In the genomic region with DNA sequence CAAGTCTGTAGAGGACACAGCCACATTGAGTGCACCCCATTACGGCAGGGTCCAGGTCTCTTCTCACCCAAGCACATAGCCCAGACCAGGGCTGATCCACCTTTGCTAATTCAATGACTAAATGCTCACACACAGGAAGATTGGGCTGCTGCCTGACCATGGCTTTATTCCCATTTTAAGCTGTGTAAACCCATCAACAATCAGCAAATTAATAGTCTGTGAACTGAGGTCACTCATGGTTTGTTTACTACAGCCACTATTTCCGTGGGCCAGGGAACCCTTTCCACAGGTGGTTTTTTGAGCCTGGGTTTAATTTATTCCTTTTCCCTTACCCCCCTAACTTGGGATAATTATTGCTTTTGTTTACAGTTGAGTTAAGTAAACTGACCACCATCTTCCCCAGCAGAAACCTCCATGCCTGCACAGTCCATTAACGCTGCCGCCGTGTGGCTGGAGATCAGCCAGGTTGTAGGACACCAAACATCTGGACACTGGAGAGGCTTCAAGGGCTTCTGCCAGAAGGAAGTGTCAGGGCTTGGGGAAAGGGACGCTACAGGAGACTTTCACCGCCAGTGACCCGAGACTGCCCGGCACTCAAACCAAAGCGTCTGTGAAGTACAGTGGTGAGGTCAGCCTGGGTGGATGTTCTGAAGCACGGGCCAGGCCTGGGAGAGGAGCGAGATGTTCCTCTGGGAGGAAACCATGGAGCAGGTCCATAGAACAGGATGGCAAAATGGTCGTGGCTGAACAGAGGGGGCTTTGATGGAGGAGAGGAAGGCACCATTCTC, we compare ENCODE assay signal across 25 cellular contexts.
A peak's percentile ranks its signal among the peaks of the same experiment; 100 is the strongest.
DNase-seq lines count a peak whose midpoint lies in the region; ATAC-seq and TF ChIP-seq lines count a peak whose summit lies in the region.
"Had no signal": no experiment of that assay in that cellular context is flagged by ENCODE, and none has a peak within 500 bp of the region (broad histone marks: within the 10 kb centered on the region; RNA-seq: fewer than 3 reads in every experiment).

No MANE protein-coding gene starts in this region.

- H3K27ac Mint-ChIP-seq in activated naive CD4-positive, alpha-beta T cell treated with anti-CD3 and anti-CD28 coated beads for 36 hours: no peak overlapping the region
- H3K27ac Mint-ChIP-seq: activated CD4-positive, alpha-beta memory T cell treated with anti-CD3 and anti-CD28 coated beads, Interleukin-2, amount 10 ng/mL, durations not matched to agents 7 days and 5 days; B cell; stimulated activated naive CD8-positive, alpha-beta T cell treated with anti-CD3 and anti-CD28 coated beads, Interleukin-15, Interleukin-2, amounts not matched to agents 100 ng/mL and 50 ng/mL, for 24 hours had no signal

- CTCF ChIA-PET in GM10248 (lab: Yijun Ruan, JAX): interaction anchor here (0.6 kb wide), 1 partner anchor 9 kb away, joined by 3 read pairs; no protein-coding TSS in a partner anchor
- CTCF ChIA-PET in activated naive CD4-positive, alpha-beta T cell treated with anti-CD3 and anti-CD28 coated beads for 36 hours (lab: Charles Lee): interaction anchor here (0.7 to 0.8 kb wide), 2 partner anchors 192 to 645 kb away, joined by 3 read pairs; no protein-coding TSS in a partner anchor

- ATAC-seq in Right ventricle myocardium inferior (peak; percentile 89), mucosa of descending colon (peak; percentile 41), upper lobe of left lung (ENCODE audit: low FRiP score in 2 of 2) (peak; percentile 46 to 52)
- ATAC-seq: left lung had no signal

- no peaks in the 10 kb centered on the region for H3K36me3 Mint-ChIP-seq in activated naive CD4-positive, alpha-beta T cell treated with anti-CD3 and anti-CD28 coated beads for 36 hours (ENCODE audit: low read depth)

- TF ChIP-seq POLR2A in esophagus muscularis mucosa (IDR thresholded peaks at IDR 0.05; ENCODE audit: low read depth) (no peak), upper lobe of left lung (IDR thresholded peaks at IDR 0.05) (no peak)

- H3K36me3 ChIP-seq in right atrium auricular region: no peaks in the 10 kb centered on the region
- no peaks in the 10 kb centered on the region for H3K36me3 ChIP-seq in esophagus muscularis mucosa
- H3K36me3 ChIP-seq in mucosa of descending colon (ENCODE audit: low read depth): no peaks in the 10 kb centered on the region
- H3K36me3 ChIP-seq in upper lobe of left lung: no peaks in the 10 kb centered on the region
- H3K36me3 ChIP-seq in BE2C: no peaks in the 10 kb centered on the region
- H3K36me3 ChIP-seq: breast epithelium, heart right ventricle, left lung had no signal

- H3K9me3 Mint-ChIP-seq in activated naive CD4-positive, alpha-beta T cell treated with anti-CD3 and anti-CD28 coated beads for 36 hours: no peaks in the 10 kb centered on the region

- H3K4me3 Mint-ChIP-seq in activated naive CD4-positive, alpha-beta T cell treated with anti-CD3 and anti-CD28 coated beads for 36 hours: no peak overlapping the region
- H3K4me3 Mint-ChIP-seq: activated CD4-positive, alpha-beta memory T cell treated with anti-CD3 and anti-CD28 coated beads, Interleukin-2, amount 10 ng/mL, durations not matched to agents 7 days and 5 days; B cell; neural crest cell; stimulated activated naive CD8-positive, alpha-beta T cell treated with anti-CD3 and anti-CD28 coated beads, Interleukin-15, Interleukin-2, amounts not matched to agents 100 ng/mL and 50 ng/mL, for 24 hours had no signal

- no peak for TF ChIP-seq CTCF in right atrium auricular region (IDR thresholded peaks at IDR 0.05)
- TF ChIP-seq CTCF in esophagus muscularis mucosa (IDR thresholded peaks at IDR 0.05): no peak
- TF ChIP-seq CTCF in mucosa of descending colon (IDR thresholded peaks at IDR 0.05): no peak
- no peak for TF ChIP-seq CTCF in upper lobe of left lung (IDR thresholded peaks at IDR 0.05)
- TF ChIP-seq CTCF in GM10248 (IDR thresholded peaks at IDR 0.05; ENCODE audit: control extremely low read depth, extremely low read depth, low read depth, missing control alignments): no peak
- TF ChIP-seq CTCF in BE2C (IDR thresholded peaks at IDR 0.05; ENCODE audit: low read depth, low read length): no peak

- peaks cover 0 to 9% of the 10 kb centered on the region in 2 donors for H3K9me3 ChIP-seq in right atrium auricular region
- peaks cover 0 to 1% (median 0%) of the 10 kb centered on the region in 4 donors for H3K9me3 ChIP-seq in esophagus muscularis mucosa
- no peaks in the 10 kb centered on the region for H3K9me3 ChIP-seq in mucosa of descending colon
- no peaks in the 10 kb centered on the region for H3K9me3 ChIP-seq in upper lobe of left lung
- H3K9me3 ChIP-seq in BE2C: no peaks in the 10 kb centered on the region
- H3K9me3 ChIP-seq: breast epithelium, left lung had no signal

- H3K4me1 ChIP-seq in right atrium auricular region: peaks cover 0 to 10% of the 10 kb centered on the region in 2 donors
- peaks cover 0 to 12% (median 5%) of the 10 kb centered on the region in 4 donors for H3K4me1 ChIP-seq in esophagus muscularis mucosa
- no peaks in the 10 kb centered on the region for H3K4me1 ChIP-seq in mucosa of descending colon (ENCODE audit: low read depth)
- no peaks in the 10 kb centered on the region for H3K4me1 ChIP-seq in upper lobe of left lung
- no peaks in the 10 kb centered on the region for H3K4me1 ChIP-seq in BE2C
- H3K4me1 ChIP-seq: breast epithelium, left lung had no signal

- WGBS in esophagus muscularis mucosa: 70% methylated on average over 13 of the region's 13 CpGs
- WGBS in upper lobe of left lung, 2 donors: 65 to 68% methylated on average over 13 of the region's 13 CpGs

- POLR2A ChIA-PET in GM10248 (lab: Yijun Ruan, JAX): no interaction called here

- peaks cover 17% of the 10 kb centered on the region for H3K27me3 Mint-ChIP-seq in activated naive CD4-positive, alpha-beta T cell treated with anti-CD3 and anti-CD28 coated beads for 36 hours (ENCODE audit: low read depth)
- H3K27me3 Mint-ChIP-seq: activated CD4-positive, alpha-beta memory T cell treated with anti-CD3 and anti-CD28 coated beads, Interleukin-2, amount 10 ng/mL, durations not matched to agents 7 days and 5 days had no signal

- TF ChIP-seq EP300 in esophagus muscularis mucosa (IDR thresholded peaks at IDR 0.05): no peak
- no peak for TF ChIP-seq EP300 in upper lobe of left lung (IDR thresholded peaks at IDR 0.05)

- DNase-seq in Right ventricle myocardium inferior (ENCODE audit: missing footprints): peak; percentile 73
- no peak for DNase-seq in right atrium auricular region (ENCODE audit: low spot score)
- DNase-seq in esophagus muscularis mucosa (ENCODE audit: extremely low spot score): peak; percentile 84
- DNase-seq in mucosa of descending colon: peak in 2 of 3 donors; percentile 24 to 38
- no peak for DNase-seq in upper lobe of left lung
- DNase-seq in GM10248 (ENCODE audit: extremely low spot score): no peak
- no peak for DNase-seq in activated naive CD4-positive, alpha-beta T cell treated with anti-CD3 and anti-CD28 coated beads for 36 hours
- no peak for DNase-seq in BE2C
- DNase-seq: activated CD4-positive, alpha-beta memory T cell treated with anti-CD3 and anti-CD28 coated beads, Interleukin-2, amount 10 ng/mL, durations not matched to agents 7 days and 5 days; activated CD4-positive, CD25-positive, alpha-beta regulatory T cell; activated gamma-delta T cell; cortex of kidney; GOT3; left lung; NCI-H1048; NCI-H2081; stimulated activated CD4-positive, alpha-beta T cell treated with anti-CD3 and anti-CD28 coated beads, Interleukin-12 subunit alpha, Interleukin-12 subunit beta, amount 100 ng/mL, for 4 hours; stimulated activated CD4-positive, alpha-beta T cell treated with anti-CD3 and anti-CD28 coated beads, Interleukin-4, amount 100 ng/mL, for 4 hours; T1000; trophoblast cell had no signal

- H3K27me3 ChIP-seq in right atrium auricular region (no peaks in the 10 kb centered on the region), esophagus muscularis mucosa (no peaks in the 10 kb centered on the region), upper lobe of left lung (no peaks in the 10 kb centered on the region), BE2C (no peaks in the 10 kb centered on the region)
- H3K27me3 ChIP-seq: breast epithelium, heart right ventricle, left lung had no signal

- no peaks in the 10 kb centered on the region for H3K4me1 Mint-ChIP-seq in activated naive CD4-positive, alpha-beta T cell treated with anti-CD3 and anti-CD28 coated beads for 36 hours (ENCODE audit: low read depth)
- H3K4me1 Mint-ChIP-seq: activated CD4-positive, alpha-beta memory T cell treated with anti-CD3 and anti-CD28 coated beads, Interleukin-2, amount 10 ng/mL, durations not matched to agents 7 days and 5 days; B cell; neural crest cell had no signal

- intact Hi-C loops in Right ventricle myocardium inferior (cut with DNase I) (no loop called here), esophagus muscularis mucosa (cut with DNase I) (no loop called here), mucosa of descending colon (cut with DNase I, micrococcal nuclease) (no loop called here)
- intact Hi-C loops in activated naive CD4-positive, alpha-beta T cell treated with anti-CD3 and anti-CD28 coated beads for 36 hours (cut with micrococcal nuclease): no loop called here

- H3K27ac ChIP-seq in right atrium auricular region (peak overlapping the region in 1 of 2 donors; percentile 29), esophagus muscularis mucosa (replicated peaks in 1 of 4) (no peak overlapping the region), upper lobe of left lung (no peak overlapping the region)
- H3K27ac ChIP-seq: breast epithelium, heart right ventricle, left lung had no signal

- H3K4me3 ChIP-seq in right atrium auricular region (no peak overlapping the region), esophagus muscularis mucosa (no peak overlapping the region), mucosa of descending colon (no peak overlapping the region), upper lobe of left lung (no peak overlapping the region), BE2C (ENCODE audit: low read depth, low read length) (no peak overlapping the region)
- H3K4me3 ChIP-seq: breast epithelium, heart right ventricle, left lung had no signal

Comparison
In these comparisons a context has a peak if more than half of its experiments do, and no peak if none do; other contexts are left out.
1. DNase-seq: peak in Right ventricle myocardium inferior (single experiment), esophagus muscularis mucosa (single experiment) and mucosa of descending colon (2 of 3); none in right atrium auricular region (single experiment), upper lobe of left lung (0 of 2), GM10248 (single experiment), activated naive CD4-positive, alpha-beta T cell treated with anti-CD3 and anti-CD28 coated beads for 36 hours (single experiment) and BE2C (single experiment).
2. Peak in every context shown above with its lines, with median percentiles within 50 percentile points of each other: ATAC-seq.